ENCODE assay signal across 25 cellular contexts in genomic region chr21:38678827-38679226, GRCh38.
"Had no signal": no experiment of that assay in that cellular context is flagged by ENCODE, and none has a peak within 500 bp of the region (broad histone marks: within the 10 kb centered on the region; RNA-seq: fewer than 3 reads in every experiment).

No MANE protein-coding gene starts in this region.

- H3K4me1 ChIP-seq: breast epithelium had no signal

- ATAC-seq: activated T-helper 17 cell treated with anti-CD3 and anti-CD28 coated beads, Interleukin-2, amount 50 U/mL, for 72 hours; Panc1; Right ventricle myocardium inferior had no signal

- H3K27ac Mint-ChIP-seq: activated CD4-positive, alpha-beta memory T cell treated with anti-CD3 and anti-CD28 coated beads, Interleukin-2, amount 10 ng/mL, durations not matched to agents 7 days and 5 days; activated naive CD4-positive, alpha-beta T cell treated with anti-CD3 and anti-CD28 coated beads for 36 hours; activated naive CD8-positive, alpha-beta T cell; activated T-helper 17 cell treated with anti-CD3 and anti-CD28 coated beads, Interleukin-2, amount 50 U/mL, for 72 hours had no signal

- H3K4me3 Mint-ChIP-seq: activated CD4-positive, alpha-beta memory T cell treated with anti-CD3 and anti-CD28 coated beads, Interleukin-2, amount 10 ng/mL, durations not matched to agents 7 days and 5 days; activated naive CD4-positive, alpha-beta T cell treated with anti-CD3 and anti-CD28 coated beads for 36 hours; activated naive CD8-positive, alpha-beta T cell; activated T-helper 17 cell treated with anti-CD3 and anti-CD28 coated beads, Interleukin-2, amount 50 U/mL, for 72 hours had no signal

- H3K27ac ChIP-seq: breast epithelium, VCaP had no signal

- H3K9me3 ChIP-seq: breast epithelium, SK-N-SH had no signal

- H3K9ac ChIP-seq: SK-N-SH had no signal

- H3K36me3 ChIP-seq: breast epithelium had no signal

- DNase-seq: activated CD4-positive, alpha-beta memory T cell treated with anti-CD3 and anti-CD28 coated beads, Interleukin-2, amount 10 ng/mL, durations not matched to agents 7 days and 5 days; activated CD4-positive, alpha-beta T cell treated with anti-CD3 and anti-CD28 coated beads, Interleukin-2, amount 50 U/mL, for 1 hour; activated CD4-positive, CD25-positive, alpha-beta regulatory T cell; activated gamma-delta T cell; activated naive CD4-positive, alpha-beta T cell treated with anti-CD3 and anti-CD28 coated beads for 36 hours; activated T-cell treated with anti-CD3 and anti-CD28 coated beads for 4 hours; activated T-cell treated with anti-CD3 and anti-CD28 coated beads, Interleukin-2, amount 50 U/mL, for 48 hours; amygdala; caudate nucleus; NCI-H1105 treated with DMSO at 0.1 percent for 48 hours; NCI-H1436 treated with DMSO at 0.1 percent for 48 hours; NCI-H187 treated with DMSO at 0.1 percent for 48 hours; NCI-H2081 treated with DMSO at 0.1 percent for 48 hours; NCI-H446 treated with DMSO at 0.1 percent for 48 hours; NCI-H526; NCI-H774; RPMI8226; SK-N-SH; T-helper 1 cell had no signal

- H3K4me1 Mint-ChIP-seq: activated T-helper 17 cell treated with anti-CD3 and anti-CD28 coated beads, Interleukin-2, amount 50 U/mL, for 72 hours had no signal

- H3K9me3 Mint-ChIP-seq: activated CD4-positive, alpha-beta memory T cell treated with anti-CD3 and anti-CD28 coated beads, Interleukin-2, amount 10 ng/mL, durations not matched to agents 7 days and 5 days; activated naive CD4-positive, alpha-beta T cell treated with anti-CD3 and anti-CD28 coated beads for 36 hours had no signal

- H3K4me3 ChIP-seq: breast epithelium had no signal
